ENCODE assay signal across 9 cellular contexts in genomic region chr19:48665786-48666185, GRCh38. TPM values are rescaled to one million over a fixed set of nuclear protein-coding genes. Genes with fewer than 3 reads are reported as not detected.
"Had no signal": no experiment of that assay in that cellular context is flagged by ENCODE, and none has a peak within 500 bp of the region (broad histone marks: within the 10 kb centered on the region; RNA-seq: fewer than 3 reads in every experiment).

No MANE protein-coding gene starts in this region.

- FAIRE-seq: H1, H54, HTR-8/SVneo had no signal

- ATAC-seq: GM23338 had no signal

- H3K4me3 ChIP-seq: GM23338 had no signal

- H2AFZ ChIP-seq: GM23338 had no signal

- H3K4me2 ChIP-seq: GM23338 had no signal

- DNase-seq: H9, HCEC 1CT, KG1 had no signal

RNA-seq across cellular contexts. Expression of gene NTN5, which starts 7.0 kb away (rescaled TPM):
- total RNA-seq: HT-29 had no signal

RNA-seq across cellular contexts. Expression of gene FUT2, which starts 30.0 kb away (rescaled TPM):
- polyA plus RNA-seq: IgD-negative memory B cell had no signal
